ENCODE assay signal across 28 cellular contexts in genomic region chr9:122806661-122807060, GRCh38. TPM values are rescaled to one million over a fixed set of nuclear protein-coding genes. Genes with fewer than 3 reads are reported as not detected.
A peak's percentile ranks its signal among the peaks of the same experiment; 100 is the strongest.
DNase-seq lines count a peak whose midpoint lies in the region; TF ChIP-seq lines count a peak whose summit lies in the region.
"Had no signal": no experiment of that assay in that cellular context is flagged by ENCODE, and none has a peak within 500 bp of the region (broad histone marks: within the 10 kb centered on the region; RNA-seq: fewer than 3 reads in every experiment).

No MANE protein-coding gene starts in this region.

- no peak overlapping the region for H3K4me3 Mint-ChIP-seq in activated CD4-positive, alpha-beta memory T cell treated with anti-CD3 and anti-CD28 coated beads for 36 hours
- no peak overlapping the region for H3K4me3 Mint-ChIP-seq in activated CD4-positive, alpha-beta memory T cell treated with anti-CD3 and anti-CD28 coated beads, Interleukin-2, amount 10 ng/mL, durations not matched to agents 7 days and 5 days
- H3K4me3 Mint-ChIP-seq: B cell, endodermal cell, GM23338 had no signal

- H3K4me1 Mint-ChIP-seq in activated CD4-positive, alpha-beta memory T cell treated with anti-CD3 and anti-CD28 coated beads for 36 hours (ENCODE audit: low read depth): peaks cover 22% of the 10 kb centered on the region
- H3K4me1 Mint-ChIP-seq in activated CD4-positive, alpha-beta memory T cell treated with anti-CD3 and anti-CD28 coated beads, Interleukin-2, amount 10 ng/mL, durations not matched to agents 7 days and 5 days: peaks cover 25% of the 10 kb centered on the region
- H3K4me1 Mint-ChIP-seq: B cell, endodermal cell, GM23338 had no signal

- no peak overlapping the region for H3K4me3 ChIP-seq in fibroblast of mammary gland (ENCODE audit: control insufficient read depth, low read depth, low read length)
- H3K4me3 ChIP-seq: coronary artery, GM23338, lower lobe of right lung, mucosa of descending colon, upper lobe of right lung had no signal

- POLR2A ChIA-PET in activated CD4-positive, alpha-beta memory T cell treated with anti-CD3 and anti-CD28 coated beads for 36 hours (lab: Charles Lee): interaction anchor here (0.7 to 1.6 kb wide), 6 partner anchors 10 to 755 kb away, joined by 3 to 8 read pairs (median 4); partner anchors contain the start of genes MRRF and RBM18
- POLR2A ChIA-PET in activated CD4-positive, alpha-beta memory T cell treated with anti-CD3 and anti-CD28 coated beads, Interleukin-2, amount 10 ng/mL, durations not matched to agents 7 days and 5 days (lab: Charles Lee): interaction anchor here (1.4 to 1.9 kb wide), 3 partner anchors 10 to 342 kb away, joined by 3 to 5 read pairs (median 4); no protein-coding TSS in a partner anchor

- peaks cover 18% of the 10 kb centered on the region for H3K9me3 Mint-ChIP-seq in activated CD4-positive, alpha-beta memory T cell treated with anti-CD3 and anti-CD28 coated beads for 36 hours
- peaks cover 6% of the 10 kb centered on the region for H3K9me3 Mint-ChIP-seq in activated CD4-positive, alpha-beta memory T cell treated with anti-CD3 and anti-CD28 coated beads, Interleukin-2, amount 10 ng/mL, durations not matched to agents 7 days and 5 days

- peak; percentile 45 for DNase-seq in activated CD4-positive, alpha-beta memory T cell treated with anti-CD3 and anti-CD28 coated beads for 36 hours
- DNase-seq in activated CD4-positive, alpha-beta memory T cell treated with anti-CD3 and anti-CD28 coated beads, Interleukin-2, amount 10 ng/mL, durations not matched to agents 7 days and 5 days: no peak
- DNase-seq in ELR (ENCODE audit: low read depth) (peak; percentile 30), RPMI7951 (ENCODE audit: low read depth) (peak; percentile 17), fibroblast of mammary gland (ENCODE audit: low read depth) (peak; percentile 53), SW 1271 (lab: John Stamatoyannopoulos, UW) (no peak), dermis blood vessel endothelial cell (no peak), H4 (ENCODE audit: low spot score) (no peak)
- DNase-seq: activated gamma-delta T cell; DMS53; endodermal cell; GDM1; lower lobe of right lung; MM.1S; mucosa of descending colon; NCI-H1417 treated with DMSO at 0.1 percent for 48 hours; NCI-H2081 treated with DMSO at 0.1 percent for 48 hours; NCI-H446 treated with DMSO at 0.1 percent for 48 hours; OCI-M1; right cardiac atrium; Right ventricle myocardium superior; stimulated activated CD4-positive, alpha-beta T cell treated with anti-CD3 and anti-CD28 coated beads, Interleukin-12 subunit alpha, Interleukin-12 subunit beta, amount 100 ng/mL, for 4 hours; substantia nigra; upper lobe of right lung had no signal

- CTCF ChIA-PET in activated CD4-positive, alpha-beta memory T cell treated with anti-CD3 and anti-CD28 coated beads for 36 hours (lab: Charles Lee): interaction anchor here (1.1 to 6.6 kb wide), 4 partner anchors 10 to 343 kb away, joined by 3 to 61 read pairs (median 16); no protein-coding TSS in a partner anchor
- CTCF ChIA-PET in activated CD4-positive, alpha-beta memory T cell treated with anti-CD3 and anti-CD28 coated beads, Interleukin-2, amount 10 ng/mL, durations not matched to agents 7 days and 5 days (lab: Charles Lee): interaction anchor here (0.7 to 2.7 kb wide), 5 partner anchors 9 to 342 kb away, joined by 3 to 13 read pairs (median 3); partner anchors contain the start of gene PDCL

- no peaks in the 10 kb centered on the region for H3K27me3 Mint-ChIP-seq in activated CD4-positive, alpha-beta memory T cell treated with anti-CD3 and anti-CD28 coated beads for 36 hours
- no peaks in the 10 kb centered on the region for H3K27me3 Mint-ChIP-seq in activated CD4-positive, alpha-beta memory T cell treated with anti-CD3 and anti-CD28 coated beads, Interleukin-2, amount 10 ng/mL, durations not matched to agents 7 days and 5 days
- H3K27me3 Mint-ChIP-seq: B cell had no signal

- intact Hi-C loops in activated CD4-positive, alpha-beta memory T cell treated with anti-CD3 and anti-CD28 coated beads for 36 hours (cut with micrococcal nuclease): loop anchor here (1.0 kb wide), 3 partner anchors 40 to 419 kb away; no protein-coding TSS in a partner anchor

- peak overlapping the region; percentile 78 for H3K27ac Mint-ChIP-seq in activated CD4-positive, alpha-beta memory T cell treated with anti-CD3 and anti-CD28 coated beads for 36 hours
- no peak overlapping the region for H3K27ac Mint-ChIP-seq in activated CD4-positive, alpha-beta memory T cell treated with anti-CD3 and anti-CD28 coated beads, Interleukin-2, amount 10 ng/mL, durations not matched to agents 7 days and 5 days
- H3K27ac Mint-ChIP-seq: B cell, endodermal cell, GM23338 had no signal

- no peak for TF ChIP-seq CTCF in fibroblast of mammary gland (conservative IDR thresholded peaks at IDR 0.05; ENCODE audit: control insufficient read depth, insufficient read depth, low read depth, low read length)

- H3K36me3 Mint-ChIP-seq in activated CD4-positive, alpha-beta memory T cell treated with anti-CD3 and anti-CD28 coated beads for 36 hours: peaks cover 8% of the 10 kb centered on the region
- peaks cover 5% of the 10 kb centered on the region for H3K36me3 Mint-ChIP-seq in activated CD4-positive, alpha-beta memory T cell treated with anti-CD3 and anti-CD28 coated beads, Interleukin-2, amount 10 ng/mL, durations not matched to agents 7 days and 5 days (ENCODE audit: low read depth)

RNA-seq across cellular contexts. Expression of gene OR1K1, which starts 6.7 kb away (rescaled TPM):
- total RNA-seq in activated CD4-positive, alpha-beta memory T cell treated with anti-CD3 and anti-CD28 coated beads for 36 hours: not detected
- total RNA-seq in activated CD4-positive, alpha-beta memory T cell treated with anti-CD3 and anti-CD28 coated beads, Interleukin-2, amount 10 ng/mL, durations not matched to agents 7 days and 5 days: not detected
- not detected in 2 replicates for total RNA-seq in RPMI7951 (2014; rRNA removed; shearing (Covaris generic))
- total RNA-seq in dermis blood vessel endothelial cell: not detected in 2 replicates
- not detected in 2 replicates for total RNA-seq in H4 (2014; rRNA removed; shearing (Covaris generic))
- total RNA-seq: A673, B cell, endodermal cell, GM23338, lower lobe of right lung, mucosa of descending colon, right cardiac atrium, Right ventricle myocardium superior, upper lobe of right lung had no signal

RNA-seq across cellular contexts. Expression of gene OR5C1, which starts 17.9 kb away (rescaled TPM):
- total RNA-seq in activated CD4-positive, alpha-beta memory T cell treated with anti-CD3 and anti-CD28 coated beads for 36 hours: not detected
- not detected for total RNA-seq in activated CD4-positive, alpha-beta memory T cell treated with anti-CD3 and anti-CD28 coated beads, Interleukin-2, amount 10 ng/mL, durations not matched to agents 7 days and 5 days
- total RNA-seq in RPMI7951 (2014; rRNA removed; shearing (Covaris generic)): not detected in 2 replicates
- not detected in 2 replicates for total RNA-seq in dermis blood vessel endothelial cell
- not detected in 2 replicates for total RNA-seq in H4 (2014; rRNA removed; shearing (Covaris generic))
- total RNA-seq: A673, B cell, endodermal cell, GM23338, lower lobe of right lung, mucosa of descending colon, right cardiac atrium, Right ventricle myocardium superior, upper lobe of right lung had no signal

RNA-seq across cellular contexts. Expression of gene PDCL, which starts 21.7 kb away (rescaled TPM):
- 10 to 100 TPM; 18.7 to 21.5 TPM for total RNA-seq in activated CD4-positive, alpha-beta memory T cell treated with anti-CD3 and anti-CD28 coated beads for 36 hours
- total RNA-seq in activated CD4-positive, alpha-beta memory T cell treated with anti-CD3 and anti-CD28 coated beads, Interleukin-2, amount 10 ng/mL, durations not matched to agents 7 days and 5 days: 10 to 100 TPM; 23.0 to 24.2 TPM
- 21.5 and 23.7 TPM in 2 replicates for total RNA-seq in RPMI7951 (2014; rRNA removed; shearing (Covaris generic))
- total RNA-seq in dermis blood vessel endothelial cell: 87.4 and 118 TPM in 2 replicates
- total RNA-seq in H4 (2014; rRNA removed; shearing (Covaris generic)): 32.1 and 34.4 TPM in 2 replicates

Comparison
In these comparisons a context has a peak if more than half of its experiments do, and no peak if none do; other contexts are left out.
1. DNase-seq: peak in activated CD4-positive, alpha-beta memory T cell treated with anti-CD3 and anti-CD28 coated beads for 36 hours (single experiment), ELR (single experiment), RPMI7951 (single experiment) and fibroblast of mammary gland (single experiment); none in activated CD4-positive, alpha-beta memory T cell treated with anti-CD3 and anti-CD28 coated beads, Interleukin-2, amount 10 ng/mL, durations not matched to agents 7 days and 5 days (single experiment), SW 1271 (0 of 2), dermis blood vessel endothelial cell (single experiment) and H4 (single experiment).